ENCODE assay signal across 11 cellular contexts in the genomic region with DNA sequence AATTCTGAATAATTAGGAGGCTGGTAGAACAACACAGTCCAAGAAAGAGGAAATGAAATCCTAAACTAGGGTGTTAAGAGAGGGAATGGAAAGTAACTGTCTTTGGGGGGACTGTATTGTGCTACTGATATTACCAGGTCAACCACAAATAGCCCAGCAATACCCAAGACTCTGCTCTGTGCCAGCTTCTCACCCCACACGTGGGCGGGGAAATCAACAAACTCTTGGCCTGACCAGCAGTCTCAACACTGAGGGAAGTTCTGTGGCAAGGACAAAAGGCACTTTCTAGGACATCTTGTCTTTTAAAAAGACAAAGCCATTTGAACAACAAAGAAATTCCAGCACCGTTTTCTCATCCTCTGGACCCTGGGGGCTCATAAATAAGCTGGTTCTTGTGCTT.
DNase-seq lines count a peak whose midpoint lies in the region; ATAC-seq and TF ChIP-seq lines count a peak whose summit lies in the region.
"Had no signal": no experiment of that assay in that cellular context is flagged by ENCODE, and none has a peak within 500 bp of the region (broad histone marks: within the 10 kb centered on the region; RNA-seq: fewer than 3 reads in every experiment).

No MANE protein-coding gene starts in this region.

- CTCF ChIA-PET in activated naive CD4-positive, alpha-beta T cell treated with anti-CD3 and anti-CD28 coated beads for 36 hours (lab: Charles Lee), result no interaction called here
- CTCF ChIA-PET in activated CD8-positive, alpha-beta T cell treated with anti-CD3 and anti-CD28 coated beads for 36 hours (lab: Charles Lee), result interaction anchor here (1.2 kb wide), 1 partner anchor 10 kb away, joined by 3 read pairs; no protein-coding TSS in a partner anchor
- CTCF ChIA-PET in CD8-positive, alpha-beta T cell (lab: Charles Lee), result no interaction called here

- no peaks in the 10 kb centered on the region for H3K27me3 Mint-ChIP-seq in memory B cell
- H3K27me3 Mint-ChIP-seq in activated naive CD4-positive, alpha-beta T cell treated with anti-CD3 and anti-CD28 coated beads for 36 hours (ENCODE audit: low read depth), result peaks cover 5% of the 10 kb centered on the region
- H3K27me3 Mint-ChIP-seq in activated CD8-positive, alpha-beta T cell treated with anti-CD3 and anti-CD28 coated beads for 36 hours, result peaks cover 8% of the 10 kb centered on the region
- H3K27me3 Mint-ChIP-seq in CD8-positive, alpha-beta T cell (ENCODE audit: low read depth), result peaks cover 15% of the 10 kb centered on the region

- POLR2A ChIA-PET in activated CD8-positive, alpha-beta T cell treated with anti-CD3 and anti-CD28 coated beads for 36 hours (lab: Charles Lee), result no interaction called here
- POLR2A ChIA-PET in CD8-positive, alpha-beta T cell (lab: Charles Lee), result no interaction called here

- peak overlapping the region; percentile 19 for H3K27ac Mint-ChIP-seq in memory B cell
- H3K27ac Mint-ChIP-seq in activated naive CD4-positive, alpha-beta T cell treated with anti-CD3 and anti-CD28 coated beads for 36 hours, result no peak overlapping the region
- no peak overlapping the region for H3K27ac Mint-ChIP-seq in activated CD8-positive, alpha-beta T cell treated with anti-CD3 and anti-CD28 coated beads for 36 hours
- no peak overlapping the region for H3K27ac Mint-ChIP-seq in CD8-positive, alpha-beta T cell

- peaks cover 22% of the 10 kb centered on the region for H3K4me1 Mint-ChIP-seq in memory B cell
- H3K4me1 Mint-ChIP-seq in activated naive CD4-positive, alpha-beta T cell treated with anti-CD3 and anti-CD28 coated beads for 36 hours (ENCODE audit: low read depth), result no peaks in the 10 kb centered on the region
- H3K4me1 Mint-ChIP-seq in activated CD8-positive, alpha-beta T cell treated with anti-CD3 and anti-CD28 coated beads for 36 hours (ENCODE audit: low read depth), result no peaks in the 10 kb centered on the region
- H3K4me1 Mint-ChIP-seq in CD8-positive, alpha-beta T cell (ENCODE audit: low read depth), result no peaks in the 10 kb centered on the region

- H3K4me3 Mint-ChIP-seq in memory B cell, result no peak overlapping the region
- H3K4me3 Mint-ChIP-seq in activated naive CD4-positive, alpha-beta T cell treated with anti-CD3 and anti-CD28 coated beads for 36 hours, result no peak overlapping the region
- no peak overlapping the region for H3K4me3 Mint-ChIP-seq in activated CD8-positive, alpha-beta T cell treated with anti-CD3 and anti-CD28 coated beads for 36 hours
- no peak overlapping the region for H3K4me3 Mint-ChIP-seq in CD8-positive, alpha-beta T cell

- no peaks in the 10 kb centered on the region for H3K4me1 ChIP-seq in CD8-positive, alpha-beta T cell (ENCODE audit: insufficient read depth, low read length)
- H3K4me1 ChIP-seq: right lobe of liver had no signal

- no peak overlapping the region for H3K4me3 ChIP-seq in CD8-positive, alpha-beta T cell (ENCODE audit: low read depth, low read length)
- H3K4me3 ChIP-seq: right lobe of liver had no signal

- no peak for TF ChIP-seq CTCF in activated CD8-positive, alpha-beta T cell treated with anti-CD3 and anti-CD28 coated beads for 36 hours (IDR thresholded peaks at IDR 0.05)
- TF ChIP-seq CTCF in CD8-positive, alpha-beta T cell (IDR thresholded peaks at IDR 0.05), result no peak

- H3K9me3 Mint-ChIP-seq in memory B cell, result no peaks in the 10 kb centered on the region
- H3K9me3 Mint-ChIP-seq in activated naive CD4-positive, alpha-beta T cell treated with anti-CD3 and anti-CD28 coated beads for 36 hours, result no peaks in the 10 kb centered on the region
- no peaks in the 10 kb centered on the region for H3K9me3 Mint-ChIP-seq in activated CD8-positive, alpha-beta T cell treated with anti-CD3 and anti-CD28 coated beads for 36 hours
- no peaks in the 10 kb centered on the region for H3K9me3 Mint-ChIP-seq in CD8-positive, alpha-beta T cell

- no peak overlapping the region for H3K27ac ChIP-seq in CD8-positive, alpha-beta T cell (ENCODE audit: low read depth, low read length)
- H3K27ac ChIP-seq: right lobe of liver had no signal

- H3K27me3 ChIP-seq in CD8-positive, alpha-beta T cell (ENCODE audit: insufficient read depth, low read length), result no peaks in the 10 kb centered on the region
- H3K27me3 ChIP-seq: right lobe of liver had no signal

- H3K9me3 ChIP-seq in CD8-positive, alpha-beta T cell (ENCODE audit: low read length), result no peaks in the 10 kb centered on the region
- H3K9me3 ChIP-seq: right lobe of liver had no signal

- DNase-seq in memory B cell (ENCODE audit: low spot score in 2 of 2), result no peak
- no peak for DNase-seq in activated naive CD4-positive, alpha-beta T cell treated with anti-CD3 and anti-CD28 coated beads for 36 hours
- DNase-seq in activated CD8-positive, alpha-beta T cell treated with anti-CD3 and anti-CD28 coated beads for 36 hours, result no peak
- DNase-seq in NCI-H82 treated with DMSO at 0.1 percent for 48 hours (lab: John Stamatoyannopoulos, UW; ENCODE audit: unreplicated experiment), result no peak
- no peak for DNase-seq in CD8-positive, alpha-beta T cell
- DNase-seq: foreskin melanocyte, NCI-H187 treated with DMSO at 0.1 percent for 48 hours, right lobe of liver had no signal

- H3K36me3 ChIP-seq in CD8-positive, alpha-beta T cell (ENCODE audit: insufficient read depth, low read length), result no peaks in the 10 kb centered on the region
- H3K36me3 ChIP-seq: right lobe of liver had no signal

- H3K36me3 Mint-ChIP-seq in memory B cell, result no peaks in the 10 kb centered on the region
- H3K36me3 Mint-ChIP-seq in activated naive CD4-positive, alpha-beta T cell treated with anti-CD3 and anti-CD28 coated beads for 36 hours (ENCODE audit: low read depth), result no peaks in the 10 kb centered on the region
- no peaks in the 10 kb centered on the region for H3K36me3 Mint-ChIP-seq in activated CD8-positive, alpha-beta T cell treated with anti-CD3 and anti-CD28 coated beads for 36 hours (ENCODE audit: low read depth)
- H3K36me3 Mint-ChIP-seq in CD8-positive, alpha-beta T cell, result no peaks in the 10 kb centered on the region

- intact Hi-C loops in activated naive CD4-positive, alpha-beta T cell treated with anti-CD3 and anti-CD28 coated beads for 36 hours (cut with micrococcal nuclease), result no loop called here
- intact Hi-C loops in activated CD8-positive, alpha-beta T cell treated with anti-CD3 and anti-CD28 coated beads for 36 hours (cut with micrococcal nuclease), result no loop called here
- intact Hi-C loops in CD8-positive, alpha-beta T cell (cut with DNase I, micrococcal nuclease), result no loop called here

- ATAC-seq in GM18511 (IDR thresholded peaks at IDR 0.05; ENCODE audit: unreplicated experiment) (peak; percentile 74), GM21825 (IDR thresholded peaks at IDR 0.05; ENCODE audit: unreplicated experiment) (peak; percentile 77), HG03571 (IDR thresholded peaks at IDR 0.05; ENCODE audit: unreplicated experiment) (peak; percentile 51), memory B cell (ENCODE audit: low read depth) (peak; percentile 18)
- no peak for ATAC-seq in activated CD8-positive, alpha-beta T cell treated with anti-CD3 and anti-CD28 coated beads for 36 hours
- no peak for ATAC-seq in CD8-positive, alpha-beta T cell

Comparison
In these comparisons a context has a peak if more than half of its experiments do, and no peak if none do; other contexts are left out.
1. ATAC-seq: peak in GM18511 (single experiment), GM21825 (single experiment), HG03571 (single experiment) and memory B cell (single experiment); none in activated CD8-positive, alpha-beta T cell treated with anti-CD3 and anti-CD28 coated beads for 36 hours (single experiment) and CD8-positive, alpha-beta T cell (single experiment).